ENCODE assay signal across 8 cellular contexts in the genomic region with DNA sequence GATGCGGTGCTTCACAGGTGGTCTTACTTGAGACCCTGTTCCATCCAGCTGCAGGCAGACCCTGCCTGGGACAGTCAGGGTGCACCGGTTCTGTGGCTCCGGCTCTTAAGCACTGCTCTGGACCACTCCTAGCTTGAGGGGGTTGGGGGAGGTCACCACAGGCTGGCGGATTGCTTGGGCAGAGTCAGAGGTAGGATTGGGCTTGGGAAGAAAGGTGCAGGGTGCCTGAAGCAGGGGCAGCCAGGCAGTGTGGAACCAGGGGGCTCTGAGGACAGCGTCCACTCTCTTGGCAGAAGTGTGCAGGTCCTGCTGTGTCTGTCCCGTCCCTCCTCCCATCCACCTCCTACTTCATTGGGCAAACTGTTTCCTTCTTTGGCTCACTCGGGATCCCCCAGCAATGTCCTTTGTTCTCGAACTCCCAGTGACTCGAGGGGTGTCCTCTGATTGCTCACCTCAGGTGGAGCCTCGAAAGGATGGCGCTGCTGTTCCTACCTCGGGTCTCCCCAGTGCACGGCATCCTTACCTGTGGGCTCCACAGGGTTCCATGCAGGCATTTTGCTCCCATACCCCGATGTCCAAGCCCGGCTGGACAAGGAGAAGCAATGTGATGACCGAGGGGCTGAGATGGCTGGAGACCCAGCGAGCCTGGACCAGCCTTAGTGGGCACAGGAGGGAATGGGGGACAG. TPM values are rescaled to one million over a fixed set of nuclear protein-coding genes. Genes with fewer than 3 reads are reported as not detected.
DNase-seq lines count a peak whose midpoint lies in the region; ATAC-seq and TF ChIP-seq lines count a peak whose summit lies in the region.

No MANE protein-coding gene starts in this region.

- no peaks in the 10 kb centered on the region for H3K9me3 ChIP-seq in mammary epithelial cell (replicated peaks; ENCODE audit: insufficient read depth, low read length)
- no peaks in the 10 kb centered on the region for H3K9me3 ChIP-seq in mononuclear cell (ENCODE audit: low read depth, low read length)
- no peaks in the 10 kb centered on the region for H3K9me3 ChIP-seq in vagina
- H3K9me3 ChIP-seq in SJCRH30 (replicated peaks), result no peaks in the 10 kb centered on the region

- ATAC-seq in stimulated activated naive CD8-positive, alpha-beta T cell treated with anti-CD3 and anti-CD28 coated beads, Interleukin-15, Interleukin-2, amounts not matched to agents 100 U/mL and 50 U/mL, for 24 hours, result no peak
- no peak for ATAC-seq in GM21723 (IDR thresholded peaks at IDR 0.05; ENCODE audit: unreplicated experiment)

- BruUV-seq in mammary epithelial cell (replicated peaks; lab: Mats Ljungman, UMichigan), result no TSS peak

- dilution Hi-C loops in mammary epithelial cell (cut with HindIII; ENCODE audit: low sequenced_read_pairs), result no loop called here

- no peak overlapping the region for H2AFZ ChIP-seq in mammary epithelial cell (ENCODE audit: low read depth, low read length)

- H3K27me3 ChIP-seq in mammary epithelial cell (ENCODE audit: insufficient read depth, low read length), result no peaks in the 10 kb centered on the region
- no peaks in the 10 kb centered on the region for H3K27me3 ChIP-seq in mononuclear cell (ENCODE audit: insufficient read depth, low read length)
- H3K27me3 ChIP-seq in vagina, result no peaks in the 10 kb centered on the region
- no peaks in the 10 kb centered on the region for H3K27me3 ChIP-seq in SJCRH30

- TF ChIP-seq CTCF in mammary epithelial cell (conservative IDR thresholded peaks at IDR 0.05 in 1 of 2, IDR thresholded peaks at IDR 0.05 in 1 of 2; ENCODE audit: extremely low read depth in 1 of 2, insufficient read depth in 1 of 2, low read depth in 1 of 2, low read length in 2 of 2) (no peak), vagina (IDR thresholded peaks at IDR 0.05) (no peak)

- peaks cover 4% of the 10 kb centered on the region for H3K27me3 Mint-ChIP-seq in stimulated activated naive CD8-positive, alpha-beta T cell treated with anti-CD3 and anti-CD28 coated beads, Interleukin-15, Interleukin-2, amounts not matched to agents 100 ng/mL and 50 ng/mL, for 24 hours

- no peak overlapping the region for H3K27ac ChIP-seq in mammary epithelial cell (ENCODE audit: insufficient read depth, low read depth, low read length)
- H3K27ac ChIP-seq in vagina, result peak overlapping the region; percentile 81
- H3K27ac ChIP-seq in SJCRH30, result no peak overlapping the region

- no peak overlapping the region for H3K27ac Mint-ChIP-seq in stimulated activated naive CD8-positive, alpha-beta T cell treated with anti-CD3 and anti-CD28 coated beads, Interleukin-15, Interleukin-2, amounts not matched to agents 100 ng/mL and 50 ng/mL, for 24 hours

- TF ChIP-seq POLR2A in vagina (IDR thresholded peaks at IDR 0.05), result no peak

- H4K20me1 ChIP-seq in mammary epithelial cell (ENCODE audit: insufficient read depth, low read length), result no peaks in the 10 kb centered on the region

- H3K4me2 ChIP-seq in mammary epithelial cell (ENCODE audit: insufficient read depth, low read depth, low read length), result peak overlapping the region; percentile 100

- H3K79me2 ChIP-seq in mammary epithelial cell (ENCODE audit: insufficient read depth, low read length), result peaks cover 62% of the 10 kb centered on the region

- H3K9ac ChIP-seq in mammary epithelial cell (ENCODE audit: insufficient read depth, low read length), result peak overlapping the region; percentile 88

- DNase-seq in stimulated activated naive CD8-positive, alpha-beta T cell treated with anti-CD3 and anti-CD28 coated beads, Interleukin-15, Interleukin-2, amounts not matched to agents 100 U/mL and 50 U/mL, for 24 hours, result no peak
- no peak for DNase-seq in mammary epithelial cell
- peak in 1 of 2 donors; percentile 85 for DNase-seq in vagina (ENCODE audit: extremely low spot score in 2 of 2)
- DNase-seq in SJCRH30, result no peak
- no peak for DNase-seq in kidney glomerular epithelial cell (lab: John Stamatoyannopoulos, UW)

- peaks cover 4% of the 10 kb centered on the region for H3K36me3 ChIP-seq in mammary epithelial cell (ENCODE audit: insufficient read depth, low read length)
- no peaks in the 10 kb centered on the region for H3K36me3 ChIP-seq in vagina
- no peaks in the 10 kb centered on the region for H3K36me3 ChIP-seq in SJCRH30

- CTCF ChIA-PET in mammary epithelial cell (lab: Charles Lee; ENCODE audit: low non-redundant PET), result no interaction called here

- peak overlapping the region; percentile 87 for H3K4me3 Mint-ChIP-seq in stimulated activated naive CD8-positive, alpha-beta T cell treated with anti-CD3 and anti-CD28 coated beads, Interleukin-15, Interleukin-2, amounts not matched to agents 100 ng/mL and 50 ng/mL, for 24 hours

- intact Hi-C loops in mammary epithelial cell (cut with micrococcal nuclease) (no loop called here), vagina (cut with DNase I) (loop anchor here (10.0 kb wide), 1 partner anchor 54 kb away; a partner anchor contains a TSS)

- H3K4me1 ChIP-seq in mammary epithelial cell (ENCODE audit: insufficient read depth, low read length) (peaks cover 45% of the 10 kb centered on the region), mononuclear cell (ENCODE audit: insufficient read depth, low read length) (peaks cover 67% of the 10 kb centered on the region), vagina (peaks cover 48% of the 10 kb centered on the region), SJCRH30 (peaks cover 10% of the 10 kb centered on the region)

- in situ Hi-C loops in mammary epithelial cell (cut with MboI; ENCODE audit: low sequenced_read_pairs in 2 of 2), result loop anchor here in 1 of 2 donors (25.0 kb wide), 1 partner anchor 833 kb away; a partner anchor contains a TSS

- peaks cover 47% of the 10 kb centered on the region for H3K4me1 Mint-ChIP-seq in stimulated activated naive CD8-positive, alpha-beta T cell treated with anti-CD3 and anti-CD28 coated beads, Interleukin-15, Interleukin-2, amounts not matched to agents 100 ng/mL and 50 ng/mL, for 24 hours (ENCODE audit: low read depth)

- no peaks in the 10 kb centered on the region for H3K9me3 Mint-ChIP-seq in stimulated activated naive CD8-positive, alpha-beta T cell treated with anti-CD3 and anti-CD28 coated beads, Interleukin-15, Interleukin-2, amounts not matched to agents 100 ng/mL and 50 ng/mL, for 24 hours

- no peaks in the 10 kb centered on the region for H3K36me3 Mint-ChIP-seq in stimulated activated naive CD8-positive, alpha-beta T cell treated with anti-CD3 and anti-CD28 coated beads, Interleukin-15, Interleukin-2, amounts not matched to agents 100 ng/mL and 50 ng/mL, for 24 hours (ENCODE audit: low read depth)

- WGBS in mammary epithelial cell (ENCODE audit: low coverage, missing lambda C conversion rate), result 88% methylated on average over 17 of the region's 17 CpGs

- H3K4me3 ChIP-seq in mammary epithelial cell (replicated peaks in 1 of 3; ENCODE audit: insufficient read depth in 1 of 3, low read depth in 2 of 3, low read length in 3 of 3) (peak overlapping the region; percentile 49 to 98 (median 97)), mononuclear cell (ENCODE audit: low read length) (peak overlapping the region; percentile 82), vagina (peak overlapping the region; percentile 72 to 81), SJCRH30 (no peak overlapping the region)

RNA-seq across cellular contexts. Expression of a gene that starts 1.8 kb away (rescaled TPM):
- total RNA-seq in mammary epithelial cell (100 to 1,000 TPM in 1 of 2 donors, 10 to 100 TPM in 1; 51.5 to 152 TPM), mononuclear cell (26.0 TPM), vagina (58.7 TPM)
- polyA plus RNA-seq in mammary epithelial cell, result 217 TPM
- 129 TPM for polyA minus RNA-seq in mammary epithelial cell
- 41.5 and 46.4 TPM in 2 replicates for total RNA-seq in SJCRH30 (2014; rRNA removed; shearing (Covaris generic))

RNA-seq across cellular contexts. Expression of a gene that starts 55.4 kb away (rescaled TPM):
- total RNA-seq in mammary epithelial cell (10 to 100 TPM; 10.7 to 78.9 TPM), mononuclear cell (9.4 TPM), vagina (173 TPM)
- polyA plus RNA-seq in mammary epithelial cell, result 148 TPM
- polyA minus RNA-seq in mammary epithelial cell, result 31.7 TPM
- 18.7 and 19.0 TPM in 2 replicates for total RNA-seq in SJCRH30 (2014; rRNA removed; shearing (Covaris generic))
